ENCODE assay signal across 10 cellular contexts in the genomic region with DNA sequence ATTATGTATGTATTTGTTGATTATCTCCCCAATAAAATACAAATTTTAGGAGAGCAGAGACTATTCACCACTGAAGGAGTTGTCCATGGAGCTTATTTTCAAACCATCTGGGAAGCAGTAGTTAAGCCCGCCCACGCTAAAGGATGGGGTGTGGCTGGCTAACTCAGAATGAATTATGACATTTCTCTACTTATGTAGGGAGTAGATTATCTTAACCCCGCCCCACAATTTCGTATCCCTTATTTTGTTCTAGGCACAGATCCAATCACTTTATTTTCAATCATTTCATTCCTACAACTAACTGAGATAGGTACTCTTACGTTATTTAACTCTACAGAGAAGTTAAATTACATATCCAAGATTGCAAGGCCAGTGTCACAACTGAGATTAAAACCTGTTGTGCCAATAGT. TPM values are rescaled to one million over a fixed set of nuclear protein-coding genes. Genes with fewer than 3 reads are reported as not detected.
DNase-seq lines count a peak whose midpoint lies in the region; ATAC-seq and TF ChIP-seq lines count a peak whose summit lies in the region.
"Had no signal": no experiment of that assay in that cellular context is flagged by ENCODE, and none has a peak within 500 bp of the region (broad histone marks: within the 10 kb centered on the region; RNA-seq: fewer than 3 reads in every experiment).

No MANE protein-coding gene starts in this region.

- no peaks in the 10 kb centered on the region for H3K36me3 Mint-ChIP-seq in activated CD4-positive, alpha-beta T cell treated with anti-CD3 and anti-CD28 coated beads, Interleukin-2, amount 10 ng/mL, durations not matched to agents 24 days and 14 days (ENCODE audit: low read depth)
- H3K36me3 Mint-ChIP-seq: naive B cell had no signal

- peaks cover 34% of the 10 kb centered on the region for H3K27me3 Mint-ChIP-seq in activated CD4-positive, alpha-beta T cell treated with anti-CD3 and anti-CD28 coated beads, Interleukin-2, amount 10 ng/mL, durations not matched to agents 24 days and 14 days

- no peaks in the 10 kb centered on the region; the same call in none of the 2 replicates for H3K9me3 ChIP-seq in MG63

- peak; percentile 45 for ATAC-seq in foreskin keratinocyte
- ATAC-seq in GM18519 (IDR thresholded peaks at IDR 0.05; ENCODE audit: low FRiP score, unreplicated experiment) = no peak

- peak; percentile 61 for DNase-seq in COLO829 (ENCODE audit: low spot score)
- peak; percentile 86 for DNase-seq in MG63
- DNase-seq in SK-MEL-5 (ENCODE audit: low read depth, low spot score) = peak; percentile 73
- peak; percentile 64 to 78 for DNase-seq in foreskin keratinocyte
- DNase-seq in retinal pigment epithelial cell (ENCODE audit: low read depth) = no peak
- DNase-seq in activated CD4-positive, alpha-beta T cell treated with anti-CD3 and anti-CD28 coated beads, Interleukin-2, amount 10 ng/mL, durations not matched to agents 24 days and 14 days = no peak
- DNase-seq in activated CD4-positive, CD25-positive, alpha-beta regulatory T cell (lab: John Stamatoyannopoulos, UW) = no peak
- DNase-seq: naive B cell had no signal

- TF ChIP-seq CTCF in foreskin keratinocyte (conservative IDR thresholded peaks at IDR 0.05) = no peak
- TF ChIP-seq CTCF in retinal pigment epithelial cell (conservative IDR thresholded peaks at IDR 0.05; ENCODE audit: low read depth, low read length) = no peak

- intact Hi-C loops in activated CD4-positive, alpha-beta T cell treated with anti-CD3 and anti-CD28 coated beads, Interleukin-2, amount 10 ng/mL, durations not matched to agents 24 days and 14 days (cut with micrococcal nuclease) = no loop called here

- peaks cover 22% of the 10 kb centered on the region for H3K36me3 ChIP-seq in MG63

- H3K4me1 ChIP-seq in foreskin keratinocyte = peaks cover 14% of the 10 kb centered on the region

- H3K4me3 ChIP-seq in MG63 = peak overlapping the region; percentile 78
- H3K4me3 ChIP-seq in retinal pigment epithelial cell (ENCODE audit: low read length) = peak overlapping the region; percentile 81

- peak overlapping the region; percentile 93 for H3K27ac ChIP-seq in foreskin keratinocyte
- H3K27ac ChIP-seq: HL-60 had no signal

- no peak overlapping the region for H3K4me3 Mint-ChIP-seq in activated CD4-positive, alpha-beta T cell treated with anti-CD3 and anti-CD28 coated beads, Interleukin-2, amount 10 ng/mL, durations not matched to agents 24 days and 14 days
- H3K4me3 Mint-ChIP-seq: naive B cell had no signal

- H3K27me3 ChIP-seq in MG63 (no peaks in the 10 kb centered on the region), foreskin keratinocyte (no peaks in the 10 kb centered on the region)

- H3K27ac Mint-ChIP-seq in activated CD4-positive, alpha-beta T cell treated with anti-CD3 and anti-CD28 coated beads, Interleukin-2, amount 10 ng/mL, durations not matched to agents 24 days and 14 days = no peak overlapping the region
- H3K27ac Mint-ChIP-seq: naive B cell had no signal

- H3K4me1 Mint-ChIP-seq in activated CD4-positive, alpha-beta T cell treated with anti-CD3 and anti-CD28 coated beads, Interleukin-2, amount 10 ng/mL, durations not matched to agents 24 days and 14 days = peaks cover 23% of the 10 kb centered on the region

- in situ Hi-C loops in SK-MEL-5 (cut with HindIII; ENCODE audit: low pct_unique_long_range_greater_than_20kb, low sequenced_read_pairs) = no loop called here

- H3K9me3 Mint-ChIP-seq in activated CD4-positive, alpha-beta T cell treated with anti-CD3 and anti-CD28 coated beads, Interleukin-2, amount 10 ng/mL, durations not matched to agents 24 days and 14 days = peaks cover 6% of the 10 kb centered on the region

RNA-seq across cellular contexts. Expression of gene LAPTM4A, which starts 1.4 kb away (rescaled TPM):
- total RNA-seq in MG63 (2014; rRNA removed; shearing (Covaris generic); ENCODE audit: low replicate concordance) = 174 and 250 TPM in 2 replicates
- 105 and 108 TPM in 2 replicates for total RNA-seq in SK-MEL-5 (2014; rRNA removed; shearing (Covaris generic))
- 226 and 249 TPM in 2 replicates for polyA plus RNA-seq in SK-MEL-5 (2015; cell fraction: cytosol; rRNA removed)
- 38.1 and 62.3 TPM in 2 replicates for polyA plus RNA-seq in SK-MEL-5 (2015; cell fraction: nucleus; rRNA removed)
- total RNA-seq in foreskin keratinocyte = 91.4 and 103 TPM in 2 replicates
- polyA plus RNA-seq in foreskin keratinocyte = 127 and 150 TPM in 2 replicates
- total RNA-seq in activated CD4-positive, alpha-beta T cell treated with anti-CD3 and anti-CD28 coated beads, Interleukin-2, amount 10 ng/mL, durations not matched to agents 24 days and 14 days = 24.3 and 25.3 TPM in 2 replicates

RNA-seq across cellular contexts. Expression of gene MATN3, which starts 40.4 kb away (rescaled TPM):
- total RNA-seq in MG63 (2014; rRNA removed; shearing (Covaris generic); ENCODE audit: low replicate concordance) = 0.15 and 0.76 TPM in 2 replicates
- total RNA-seq in SK-MEL-5 (2014; rRNA removed; shearing (Covaris generic)) = 0.34 TPM in 1 of 2 replicates, not detected in the other
- polyA plus RNA-seq in SK-MEL-5 (2015; cell fraction: cytosol; rRNA removed) = 0.39 and 0.87 TPM in 2 replicates
- 0.17 TPM in 1 of 2 replicates, not detected in the other for polyA plus RNA-seq in SK-MEL-5 (2015; cell fraction: nucleus; rRNA removed)
- 2.2 and 4.3 TPM in 2 replicates for total RNA-seq in foreskin keratinocyte
- 1.2 and 3.1 TPM in 2 replicates for polyA plus RNA-seq in foreskin keratinocyte
- not detected in 2 replicates for total RNA-seq in activated CD4-positive, alpha-beta T cell treated with anti-CD3 and anti-CD28 coated beads, Interleukin-2, amount 10 ng/mL, durations not matched to agents 24 days and 14 days

Comparison
In these comparisons a context has a peak if more than half of its experiments do, and no peak if none do; other contexts are left out.
1. DNase-seq: peak in COLO829 (single experiment), MG63 (single experiment), SK-MEL-5 (single experiment) and foreskin keratinocyte (2 of 2); none in retinal pigment epithelial cell (single experiment), activated CD4-positive, alpha-beta T cell treated with anti-CD3 and anti-CD28 coated beads, Interleukin-2, amount 10 ng/mL, durations not matched to agents 24 days and 14 days (single experiment) and activated CD4-positive, CD25-positive, alpha-beta regulatory T cell (0 of 4).